Comparison of ENCODE assay signal across 12 cellular contexts in genomic region chr20:3802524-3803239, GRCh38. TPM values are rescaled to one million over a fixed set of nuclear protein-coding genes. Genes with fewer than 3 reads are reported as not detected.
DNase-seq lines count a peak whose midpoint lies in the region; ATAC-seq and TF ChIP-seq lines count a peak whose summit lies in the region.
"Had no signal": no experiment of that assay in that cellular context is flagged by ENCODE, and none has a peak within 500 bp of the region (broad histone marks: within the 10 kb centered on the region; RNA-seq: fewer than 3 reads in every experiment).

No MANE protein-coding gene starts in this region.

- peaks cover 4% of the 10 kb centered on the region for H3K36me3 Mint-ChIP-seq in IgD-negative memory B cell
- peaks cover 88% of the 10 kb centered on the region for H3K36me3 Mint-ChIP-seq in dendritic cell treated with granulocyte-macrophage colony-stimulating factor and Interleukin-4, amounts not matched to agents 40 ng/mL and 50 ng/mL, for 4 days (ENCODE audit: low read depth)

- WGBS in spleen, 5 donors, result 66 to 81% (median 74%) methylated on average over 11 of the region's 11 CpGs

- TF ChIP-seq POLR2A in spleen (IDR thresholded peaks at IDR 0.05), result no peak

- DNase-seq in NCI-H1436 (lab: John Stamatoyannopoulos, UW) (peak; percentile 17), NCI-H1436 treated with DMSO at 0.1 percent for 48 hours (lab: John Stamatoyannopoulos, UW) (no peak), spleen (no peak), NCI-H2227 treated with DMSO at 0.1 percent for 48 hours (lab: John Stamatoyannopoulos, UW) (no peak), superior temporal gyrus (ENCODE audit: extremely low spot score) (no peak)
- DNase-seq: NCI-H2081 treated with DMSO at 0.1 percent for 48 hours; stimulated activated CD4-positive, alpha-beta T cell treated with anti-CD3 and anti-CD28 coated beads, Interleukin-2, amount 100 ng/mL, for 48 hours had no signal

- peak overlapping the region; percentile 31 to 85 (median 71) for H3K27ac Mint-ChIP-seq in IgD-negative memory B cell
- H3K27ac Mint-ChIP-seq in dendritic cell treated with granulocyte-macrophage colony-stimulating factor and Interleukin-4, amounts not matched to agents 40 ng/mL and 50 ng/mL, for 4 days, result peak overlapping the region; percentile 9

- H3K27me3 Mint-ChIP-seq in IgD-negative memory B cell, result no peaks in the 10 kb centered on the region
- no peaks in the 10 kb centered on the region for H3K27me3 Mint-ChIP-seq in dendritic cell treated with granulocyte-macrophage colony-stimulating factor and Interleukin-4, amounts not matched to agents 40 ng/mL and 50 ng/mL, for 4 days

- no peaks in the 10 kb centered on the region for H3K9me3 Mint-ChIP-seq in IgD-negative memory B cell
- H3K9me3 Mint-ChIP-seq in dendritic cell treated with granulocyte-macrophage colony-stimulating factor and Interleukin-4, amounts not matched to agents 40 ng/mL and 50 ng/mL, for 4 days, result no peaks in the 10 kb centered on the region

- H3K4me3 Mint-ChIP-seq in IgD-negative memory B cell, result peak overlapping the region in 1 of 4 donors; percentile 33
- H3K4me3 Mint-ChIP-seq in dendritic cell treated with granulocyte-macrophage colony-stimulating factor and Interleukin-4, amounts not matched to agents 40 ng/mL and 50 ng/mL, for 4 days, result no peak overlapping the region

- no peaks in the 10 kb centered on the region for H3K27me3 ChIP-seq in spleen (replicated peaks in 1 of 7)
- H3K27me3 ChIP-seq: heart left ventricle had no signal

- intact Hi-C loops in dendritic cell treated with granulocyte-macrophage colony-stimulating factor and Interleukin-4, amounts not matched to agents 40 ng/mL and 50 ng/mL, for 4 days (cut with micrococcal nuclease), result no loop called here
- intact Hi-C loops in spleen (cut with DNase I; ENCODE audit: low total_unique reads), result no loop called here

- no peak for ATAC-seq in HG03342 (IDR thresholded peaks at IDR 0.05; ENCODE audit: unreplicated experiment)
- ATAC-seq: heart left ventricle, psoas muscle had no signal

- H3K27ac ChIP-seq in spleen, result peak overlapping the region; percentile 14 to 99 (median 53)
- H3K27ac ChIP-seq: psoas muscle had no signal

- H3K36me3 ChIP-seq in spleen, result peaks cover 0 to 82% (median 56%) of the 10 kb centered on the region in 6 donors

- TF ChIP-seq CTCF in spleen (IDR thresholded peaks at IDR 0.05 in 8 of 11, conservative IDR thresholded peaks at IDR 0.05 in 3 of 11), result no peak

- H3K4me1 ChIP-seq in spleen, result peaks cover 31 to 100% (median 81%) of the 10 kb centered on the region in 6 donors

- H3K4me3 ChIP-seq in spleen, result no peak overlapping the region
- H3K4me3 ChIP-seq: heart left ventricle, psoas muscle had no signal

- no peaks in the 10 kb centered on the region for H3K9me3 ChIP-seq in spleen
- H3K9me3 ChIP-seq: heart left ventricle, psoas muscle had no signal

- peaks cover 36 to 39% (median 36%) of the 10 kb centered on the region in 3 donors for H3K4me1 Mint-ChIP-seq in IgD-negative memory B cell
- peaks cover 81% of the 10 kb centered on the region for H3K4me1 Mint-ChIP-seq in dendritic cell treated with granulocyte-macrophage colony-stimulating factor and Interleukin-4, amounts not matched to agents 40 ng/mL and 50 ng/mL, for 4 days (ENCODE audit: low read depth)

RNA-seq across cellular contexts. Expression of gene CDC25B, which starts 6.6 kb away (rescaled TPM):
- polyA plus RNA-seq in IgD-negative memory B cell, result 20.0 TPM
- total RNA-seq in spleen, result 10 to 100 TPM; 48.3 to 67.7 (median 55.1) TPM
- 10 to 100 TPM; 22.8 to 45.8 (median 42.9) TPM for polyA plus RNA-seq in spleen

RNA-seq across cellular contexts. Expression of gene CENPB, which starts 16.1 kb away (rescaled TPM):
- polyA plus RNA-seq in IgD-negative memory B cell, result 1.1 TPM
- 10 to 100 TPM; 41.8 to 84.7 (median 57.9) TPM for total RNA-seq in spleen
- 10 to 100 TPM; 24.8 to 56.9 (median 29.3) TPM for polyA plus RNA-seq in spleen

RNA-seq across cellular contexts. Expression of gene AP5S1, which starts 17.7 kb away (rescaled TPM):
- polyA plus RNA-seq in IgD-negative memory B cell, result 12.8 TPM
- 10 to 100 TPM; 11.1 to 19.0 (median 17.1) TPM for total RNA-seq in spleen
- 1 to 10 TPM; 5.3 to 9.6 (median 5.6) TPM for polyA plus RNA-seq in spleen

RNA-seq across cellular contexts. Expression of gene SPEF1, which starts 21.4 kb away (rescaled TPM):
- polyA plus RNA-seq in IgD-negative memory B cell, result not detected
- not detected for total RNA-seq in spleen
- polyA plus RNA-seq in spleen, result under 1 TPM in 2 of 3 donors, not detected in 1; 0.06 to 0.11 TPM

RNA-seq across cellular contexts. Expression of gene ADISSP, which starts 35.1 kb away (rescaled TPM):
- polyA plus RNA-seq in IgD-negative memory B cell (30.0 TPM), spleen (10 to 100 TPM; 31.3 to 55.5 (median 36.8) TPM)
- total RNA-seq in spleen, result 10 to 100 TPM; 29.4 to 42.4 (median 35.1) TPM

Comparison
In these comparisons a context has a peak if more than half of its experiments do, and no peak if none do; other contexts are left out.
1. RNA of gene CENPB, which starts 16.1 kb away (polyA plus RNA-seq): 24.8 to 56.9 TPM in spleen; 1.1 TPM in IgD-negative memory B cell (single experiment); every median in the first group is over 10 times any median in the second.